ENCODE assay signal across 29 cellular contexts in the genomic region with DNA sequence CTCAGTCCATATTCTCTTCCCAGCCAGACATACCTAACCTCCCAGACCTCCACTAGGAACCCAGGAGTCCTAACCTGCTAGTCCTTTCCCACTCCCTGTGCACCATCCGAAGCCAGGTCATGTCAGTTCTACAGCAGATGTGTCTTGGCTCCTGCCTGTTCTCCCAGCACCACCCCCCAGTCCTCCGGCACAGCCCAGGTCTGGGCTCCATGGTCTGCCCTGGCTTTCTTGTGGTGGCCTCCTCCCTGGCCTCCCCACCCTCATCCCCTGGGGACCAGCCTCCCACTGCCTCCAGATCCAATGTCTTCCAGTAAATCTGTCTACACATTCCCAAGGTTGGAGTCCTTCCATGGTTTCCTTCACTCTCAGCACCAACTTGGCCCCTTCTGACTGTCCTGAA. TPM values are rescaled to one million over a fixed set of nuclear protein-coding genes. Genes with fewer than 3 reads are reported as not detected.
"Had no signal": no experiment of that assay in that cellular context is flagged by ENCODE, and none has a peak within 500 bp of the region (broad histone marks: within the 10 kb centered on the region; RNA-seq: fewer than 3 reads in every experiment).

No MANE protein-coding gene starts in this region.

- H3K4me3 ChIP-seq: ascending aorta, breast epithelium, Peyer's patch had no signal

- H3K27me3 ChIP-seq: ascending aorta, breast epithelium, Peyer's patch had no signal

- H3K4me1 ChIP-seq: ascending aorta had no signal

- ATAC-seq: activated CD8-positive, alpha-beta T cell treated with anti-CD3 and anti-CD28 coated beads for 36 hours; activated T-cell treated with anti-CD3 and anti-CD28 coated beads, Interleukin-2, amount 50 U/mL, for 72 hours; activated T-helper 17 cell treated with anti-CD3 and anti-CD28 coated beads, Interleukin-2, amount 50 U/mL, for 72 hours; PC-3 had no signal

- H3K27ac Mint-ChIP-seq: activated CD4-positive, alpha-beta T cell treated with anti-CD3 and anti-CD28 coated beads, Interleukin-2, amount 10 ng/mL, durations not matched to agents 24 days and 14 days; activated CD8-positive, alpha-beta T cell treated with anti-CD3 and anti-CD28 coated beads for 36 hours; activated naive CD8-positive, alpha-beta T cell treated with anti-CD3 and anti-CD28 coated beads for 36 hours; activated T-cell treated with anti-CD3 and anti-CD28 coated beads, Interleukin-2, amount 50 U/mL, for 72 hours; activated T-helper 17 cell treated with anti-CD3 and anti-CD28 coated beads, Interleukin-2, amount 50 U/mL, for 72 hours had no signal

- H3K36me3 Mint-ChIP-seq: activated naive CD8-positive, alpha-beta T cell treated with anti-CD3 and anti-CD28 coated beads for 36 hours had no signal

- H3K9me3 Mint-ChIP-seq: activated CD4-positive, alpha-beta T cell treated with anti-CD3 and anti-CD28 coated beads, Interleukin-2, amount 10 ng/mL, durations not matched to agents 24 days and 14 days; activated CD8-positive, alpha-beta T cell treated with anti-CD3 and anti-CD28 coated beads for 36 hours; activated naive CD8-positive, alpha-beta T cell treated with anti-CD3 and anti-CD28 coated beads for 36 hours; activated T-cell treated with anti-CD3 and anti-CD28 coated beads, Interleukin-2, amount 50 U/mL, for 72 hours; activated T-helper 17 cell treated with anti-CD3 and anti-CD28 coated beads, Interleukin-2, amount 50 U/mL, for 72 hours had no signal

- H3K27ac ChIP-seq: ascending aorta, breast epithelium, Peyer's patch had no signal

- DNase-seq: activated CD4-positive, alpha-beta T cell treated with anti-CD3 and anti-CD28 coated beads, Interleukin-2, amount 10 ng/mL, durations not matched to agents 24 days and 14 days; activated CD4-positive, alpha-beta T cell treated with anti-CD3 and anti-CD28 coated beads, Interleukin-2, amount 50 U/mL, for 4 hours; activated CD8-positive, alpha-beta T cell treated with anti-CD3 and anti-CD28 coated beads for 36 hours; activated effector memory CD4-positive, alpha-beta T cell treated with anti-CD3 and anti-CD28 coated beads, Interleukin-2, amount 50 U/mL, for 16 hours; activated naive CD4-positive, alpha-beta T cell; activated naive CD4-positive, alpha-beta T cell treated with anti-CD3 and anti-CD28 coated beads, Interleukin-2, amount 50 U/mL, for 16 hours; activated naive CD8-positive, alpha-beta T cell treated with anti-CD3 and anti-CD28 coated beads for 36 hours; activated T-cell treated with anti-CD3 and anti-CD28 coated beads, Interleukin-2, amount 50 U/mL, for 1 hour; activated T-cell treated with anti-CD3 and anti-CD28 coated beads, Interleukin-2, amount 50 U/mL, for 72 hours; NCI-H146; NCI-H187; NCI-H2029 treated with DMSO at 0.1 percent for 48 hours; NCI-H2107; NCI-H510A; NCI-H526; NK-92 treated with Interleukin-12 subunit alpha and Interleukin-12 subunit beta, amount 100 ng/mL, for 24 hours; PC-3; Peyer's patch; Right ventricle myocardium superior; RPMI8226; SW 1271; T-helper 1 cell; T1000 had no signal

- H3K9me3 ChIP-seq: ascending aorta, breast epithelium, Peyer's patch had no signal

- H3K4me1 Mint-ChIP-seq: activated CD4-positive, alpha-beta T cell treated with anti-CD3 and anti-CD28 coated beads, Interleukin-2, amount 10 ng/mL, durations not matched to agents 24 days and 14 days; activated naive CD8-positive, alpha-beta T cell treated with anti-CD3 and anti-CD28 coated beads for 36 hours; activated T-helper 17 cell treated with anti-CD3 and anti-CD28 coated beads, Interleukin-2, amount 50 U/mL, for 72 hours had no signal

- H3K36me3 ChIP-seq: ascending aorta, breast epithelium, Peyer's patch had no signal

- H3K4me3 Mint-ChIP-seq: activated CD4-positive, alpha-beta T cell treated with anti-CD3 and anti-CD28 coated beads, Interleukin-2, amount 10 ng/mL, durations not matched to agents 24 days and 14 days; activated CD8-positive, alpha-beta T cell treated with anti-CD3 and anti-CD28 coated beads for 36 hours; activated naive CD8-positive, alpha-beta T cell treated with anti-CD3 and anti-CD28 coated beads for 36 hours; activated T-cell treated with anti-CD3 and anti-CD28 coated beads, Interleukin-2, amount 50 U/mL, for 72 hours; activated T-helper 17 cell treated with anti-CD3 and anti-CD28 coated beads, Interleukin-2, amount 50 U/mL, for 72 hours had no signal

RNA-seq across cellular contexts. Expression of gene KCNIP1, which starts 20.0 kb away (rescaled TPM):
- total RNA-seq: activated CD4-positive, alpha-beta T cell treated with anti-CD3 and anti-CD28 coated beads, Interleukin-2, amount 10 ng/mL, durations not matched to agents 24 days and 14 days; activated CD8-positive, alpha-beta memory T cell treated with anti-CD3 and anti-CD28 coated beads for 36 hours; activated CD8-positive, alpha-beta T cell treated with anti-CD3 and anti-CD28 coated beads for 36 hours; activated naive CD8-positive, alpha-beta T cell treated with anti-CD3 and anti-CD28 coated beads for 36 hours; activated T-cell treated with anti-CD3 and anti-CD28 coated beads, Interleukin-2, amount 50 U/mL, for 72 hours; activated T-helper 17 cell treated with anti-CD3 and anti-CD28 coated beads, Interleukin-2, amount 50 U/mL, for 72 hours; ascending aorta; LHCN-M2; PC-3; Peyer's patch; Right ventricle myocardium superior; T-helper 2 cell treated with Interferon-gamma antibody and Interleukin-4, amounts not matched to agents 100 ng/mL and 5 ng/mL, for 36 hours had no signal
